2 cellular contexts compared by ENCODE assay signal in the genomic region with DNA sequence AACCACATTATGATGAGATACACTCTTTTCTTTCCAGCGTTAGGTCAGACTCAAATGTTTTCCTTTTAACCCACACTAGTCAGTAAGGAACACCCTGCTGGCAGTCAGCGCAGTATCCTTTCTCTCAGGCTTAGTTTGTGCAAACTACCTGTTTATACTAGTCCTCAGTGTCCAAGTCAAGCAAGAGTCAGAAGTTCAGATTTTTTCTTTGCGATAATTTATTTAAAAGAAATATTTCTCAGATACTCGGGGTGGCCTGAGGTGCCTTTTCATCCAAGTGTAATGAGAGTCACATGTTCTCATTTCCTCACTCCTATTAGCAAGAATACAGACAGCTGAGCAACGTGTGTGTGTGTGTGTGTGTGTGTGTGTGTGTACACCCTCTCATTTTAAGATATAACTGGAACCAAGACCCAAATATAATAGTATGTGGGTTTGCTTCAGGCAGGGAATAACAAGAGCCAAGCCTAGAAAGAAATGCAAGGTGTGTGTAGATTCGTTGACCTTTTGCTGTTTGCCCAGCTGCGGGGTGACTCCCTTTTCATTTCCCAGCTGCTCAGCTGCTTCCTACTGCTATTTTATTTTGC.
A peak's percentile ranks its signal among the peaks of the same experiment; 100 is the strongest.
TF ChIP-seq lines count a peak whose summit lies in the region.

No MANE protein-coding gene starts in this region.

TF ChIP-seq in IMR-90, 13 proteins besides CTCF, POLR2A, EP300 and RAD21 (continued from another document):
- TF ChIP-seq USF2 (IDR thresholded peaks at IDR 0.05; ENCODE audit: low read depth, low read length) = peak; percentile 41; the same call in 1 of the 2 replicates

TF ChIP-seq in SK-N-SH, 30 proteins besides CTCF, POLR2A, EP300 and RAD21 (continued from another document):
- no peak for TF ChIP-seq REST (IDR thresholded peaks at IDR 0.05; ENCODE audit: low read depth, low read length)
